13 cellular contexts compared by ENCODE assay signal in genomic region chr3:197183582-197183981, GRCh38.
A peak's percentile ranks its signal among the peaks of the same experiment; 100 is the strongest.
DNase-seq lines count a peak whose midpoint lies in the region; ATAC-seq and TF ChIP-seq lines count a peak whose summit lies in the region.
"Had no signal": no experiment of that assay in that cellular context is flagged by ENCODE, and none has a peak within 500 bp of the region (broad histone marks: within the 10 kb centered on the region; RNA-seq: fewer than 3 reads in every experiment).

No MANE protein-coding gene starts in this region.

- no peak overlapping the region for H3T11ph ChIP-seq in H9 (ENCODE audit: low read length)

- H2BK120ac ChIP-seq in H9 (ENCODE audit: low read depth, low read length, poor library complexity, severe bottlenecking) = no peak overlapping the region

- H3K27ac Mint-ChIP-seq in H9 = peak overlapping the region; percentile 1 to 81 (median 22); a peak in 3 of 7 replicates
- H3K27ac Mint-ChIP-seq: activated naive CD4-positive, alpha-beta T cell treated with anti-CD3 and anti-CD28 coated beads, Interleukin-2, amount 10 ng/mL, durations not matched to agents 7 days and 5 days had no signal

- ATAC-seq in mucosa of descending colon = no peak

- H3K4me3 Mint-ChIP-seq in H9 = no peak overlapping the region
- H3K4me3 Mint-ChIP-seq: activated naive CD4-positive, alpha-beta T cell treated with anti-CD3 and anti-CD28 coated beads, Interleukin-2, amount 10 ng/mL, durations not matched to agents 7 days and 5 days had no signal

- H4K8ac ChIP-seq in H9 (replicated peaks; ENCODE audit: insufficient read length, low read depth, low read length) = no peak overlapping the region

- H3K4me3 ChIP-seq in WERI-Rb-1 (ENCODE audit: low read depth, low read length) (no peak overlapping the region), spleen (no peak overlapping the region), esophagus muscularis mucosa (no peak overlapping the region), mucosa of descending colon (no peak overlapping the region)
- H3K4me3 ChIP-seq: suprapubic skin had no signal

- DNase-seq in H9 = peak; percentile 31
- peak; percentile 98 for DNase-seq in NCI-H2107 treated with DMSO at 0.1 percent for 48 hours (lab: John Stamatoyannopoulos, UW; ENCODE audit: unreplicated experiment)
- DNase-seq in anterior cingulate cortex (lab: John Stamatoyannopoulos, UW) = peak in 33 of 58 donors; percentile 5 to 61 (median 18)
- peak; percentile 38 for DNase-seq in pons (ENCODE audit: low spot score)
- no peak for DNase-seq in WERI-Rb-1
- DNase-seq in spleen = no peak
- DNase-seq in esophagus muscularis mucosa (ENCODE audit: extremely low spot score) = no peak
- DNase-seq in mucosa of descending colon = no peak
- DNase-seq: activated naive CD4-positive, alpha-beta T cell treated with anti-CD3 and anti-CD28 coated beads, Interleukin-2, amount 10 ng/mL, durations not matched to agents 7 days and 5 days; IMR-90; NCI-H2029 treated with DMSO at 0.1 percent for 48 hours; SHP77 had no signal

- peaks cover 6% of the 10 kb centered on the region for H3K79me1 ChIP-seq in H9 (ENCODE audit: insufficient read depth, low read depth, low read length, poor library complexity, severe bottlenecking)

- H2BK12ac ChIP-seq in H9 (ENCODE audit: insufficient read length, low read depth, low read length) = no peak overlapping the region

- no peak for TF ChIP-seq POLR2A in spleen (IDR thresholded peaks at IDR 0.05)
- TF ChIP-seq POLR2A in esophagus muscularis mucosa (IDR thresholded peaks at IDR 0.05; ENCODE audit: low read depth) = no peak

- H3K36me3 Mint-ChIP-seq in H9 (ENCODE audit: insufficient read depth in 1 of 3, low read depth in 3 of 3) = no peaks in the 10 kb centered on the region

- no peak overlapping the region for H2BK15ac ChIP-seq in H9 (ENCODE audit: low read depth, low read length)

- no peaks in the 10 kb centered on the region for H3K27me3 ChIP-seq in H9 (ENCODE audit: insufficient read depth, low read length)
- H3K27me3 ChIP-seq in WERI-Rb-1 (ENCODE audit: insufficient read depth, low read depth, severe bottlenecking) = no peaks in the 10 kb centered on the region
- no peaks in the 10 kb centered on the region for H3K27me3 ChIP-seq in spleen (replicated peaks in 1 of 7)
- H3K27me3 ChIP-seq in esophagus muscularis mucosa = no peaks in the 10 kb centered on the region
- H3K27me3 ChIP-seq: suprapubic skin had no signal

- no peak overlapping the region for H3K14ac ChIP-seq in H9 (ENCODE audit: insufficient read depth, low read length)

- no peak overlapping the region for H2BK5ac ChIP-seq in H9 (ENCODE audit: insufficient read length, low read length)

- no peak for TF ChIP-seq EP300 in esophagus muscularis mucosa (IDR thresholded peaks at IDR 0.05)

- H3K18ac ChIP-seq in H9 (ENCODE audit: insufficient read length, low read depth, low read length) = no peak overlapping the region

- no peak overlapping the region for H2BK20ac ChIP-seq in H9 (ENCODE audit: low read depth, low read length, poor library complexity, severe bottlenecking)

- H3K27ac ChIP-seq in H9 (ENCODE audit: insufficient read length, low read depth, low read length) (no peak overlapping the region), WERI-Rb-1 (no peak overlapping the region), spleen (no peak overlapping the region), esophagus muscularis mucosa (replicated peaks in 1 of 4) (no peak overlapping the region)
- H3K27ac ChIP-seq: suprapubic skin had no signal

- H3K56ac ChIP-seq in H9 (ENCODE audit: insufficient read length, low read depth, low read length) = no peak overlapping the region

- no CpG with 5 or more reads among the region's 9 CpGs for WGBS in H9 (ENCODE audit: extremely low coverage, insufficient read length, low lambda C conversion rate)
- 92 to 97% (median 93%) methylated on average over 9 of the region's 9 CpGs for WGBS in spleen, 5 donors
- 79% methylated on average over 9 of the region's 9 CpGs for WGBS in esophagus muscularis mucosa

- H3K23ac ChIP-seq in H9 (ENCODE audit: insufficient read length, low read depth, low read length) = no peak overlapping the region

- H3K4ac ChIP-seq in H9 (ENCODE audit: low read depth, low read length) = no peak overlapping the region

- peaks cover 22 to 23% of the 10 kb centered on the region in 2 experiments for H3K4me1 Mint-ChIP-seq in H9
- H3K4me1 Mint-ChIP-seq: activated naive CD4-positive, alpha-beta T cell treated with anti-CD3 and anti-CD28 coated beads, Interleukin-2, amount 10 ng/mL, durations not matched to agents 7 days and 5 days had no signal

- no peak overlapping the region for H2AFZ ChIP-seq in H9 (ENCODE audit: low read length)

- no peak overlapping the region for H2AK5ac ChIP-seq in H9 (ENCODE audit: insufficient read length, low read length)

- no peaks in the 10 kb centered on the region for H3K23me2 ChIP-seq in H9 (ENCODE audit: insufficient read length, low read depth, low read length, poor library complexity, severe bottlenecking)

- H3K9me3 Mint-ChIP-seq in H9 = no peaks in the 10 kb centered on the region
- H3K9me3 Mint-ChIP-seq: activated naive CD4-positive, alpha-beta T cell treated with anti-CD3 and anti-CD28 coated beads, Interleukin-2, amount 10 ng/mL, durations not matched to agents 7 days and 5 days had no signal

- H3K36me3 ChIP-seq in WERI-Rb-1 (no peaks in the 10 kb centered on the region), spleen (peaks cover 0 to 5% (median 0%) of the 10 kb centered on the region in 6 donors), esophagus muscularis mucosa (no peaks in the 10 kb centered on the region), mucosa of descending colon (ENCODE audit: low read depth) (no peaks in the 10 kb centered on the region)

- 0 out of 2 replicates have a peak, but pooled peaks cover 3% of the 10 kb centered on the region for H3K79me2 ChIP-seq in H9 (ENCODE audit: insufficient read depth, low read length)

- no peak overlapping the region for H3K9ac ChIP-seq in H9 (ENCODE audit: extremely low read depth, insufficient read length, low read length)

- H3K4me1 ChIP-seq in H9 (ENCODE audit: insufficient read depth, low read length) = no peaks in the 10 kb centered on the region
- peaks cover 0 to 32% (median 3%) of the 10 kb centered on the region in 6 donors for H3K4me1 ChIP-seq in spleen
- peaks cover 0 to 5% (median 0%) of the 10 kb centered on the region in 4 donors for H3K4me1 ChIP-seq in esophagus muscularis mucosa
- H3K4me1 ChIP-seq in mucosa of descending colon (ENCODE audit: low read depth) = no peaks in the 10 kb centered on the region
- H3K4me1 ChIP-seq: suprapubic skin had no signal

- no peak overlapping the region for H4K5ac ChIP-seq in H9 (ENCODE audit: insufficient read length, low read depth, low read length)

- H3K9me3 ChIP-seq in H9 (ENCODE audit: control insufficient read depth, low read depth, low read length) = no peaks in the 10 kb centered on the region
- H3K9me3 ChIP-seq in WERI-Rb-1 (ENCODE audit: severe bottlenecking) = no peaks in the 10 kb centered on the region
- H3K9me3 ChIP-seq in spleen = no peaks in the 10 kb centered on the region
- no peaks in the 10 kb centered on the region for H3K9me3 ChIP-seq in esophagus muscularis mucosa
- H3K9me3 ChIP-seq in mucosa of descending colon = no peaks in the 10 kb centered on the region
- H3K9me3 ChIP-seq: suprapubic skin had no signal

- no peak overlapping the region for H4K91ac ChIP-seq in H9 (ENCODE audit: insufficient read length, low read depth, low read length)

- intact Hi-C loops in spleen (cut with DNase I; ENCODE audit: low total_unique reads) (loop anchor here (10.0 kb wide), 1 partner anchor 209 kb away; no protein-coding TSS in a partner anchor), esophagus muscularis mucosa (cut with DNase I) (loop anchor here (10.0 kb wide), 1 partner anchor 179 kb away; no protein-coding TSS in a partner anchor), mucosa of descending colon (cut with DNase I, micrococcal nuclease) (loop anchor here in 1 of 2 donors (10.0 kb wide), 1 partner anchor 179 kb away; no protein-coding TSS in a partner anchor)

- no peak overlapping the region for H3K4me2 ChIP-seq in H9 (ENCODE audit: insufficient read depth, insufficient read length, low read length)

- TF ChIP-seq CTCF in H9 (conservative IDR thresholded peaks at IDR 0.05) (no peak), WERI-Rb-1 (IDR thresholded peaks at IDR 0.05; ENCODE audit: low read depth, low read length) (no peak), spleen (IDR thresholded peaks at IDR 0.05 in 8 of 11, conservative IDR thresholded peaks at IDR 0.05 in 3 of 11) (no peak), esophagus muscularis mucosa (IDR thresholded peaks at IDR 0.05) (no peak), mucosa of descending colon (IDR thresholded peaks at IDR 0.05) (no peak)

- no peaks in the 10 kb centered on the region for H4K20me1 ChIP-seq in H9 (ENCODE audit: control insufficient read depth, insufficient read depth, insufficient read length)

- no peaks in the 10 kb centered on the region for H3K27me3 Mint-ChIP-seq in H9 (ENCODE audit: low read depth)
- H3K27me3 Mint-ChIP-seq: activated naive CD4-positive, alpha-beta T cell treated with anti-CD3 and anti-CD28 coated beads, Interleukin-2, amount 10 ng/mL, durations not matched to agents 7 days and 5 days had no signal

Comparison
In these comparisons a context has a peak if more than half of its experiments do, and no peak if none do; other contexts are left out.
1. DNase-seq: peak in H9 (single experiment), NCI-H2107 treated with DMSO at 0.1 percent for 48 hours (single experiment), anterior cingulate cortex (33 of 58) and pons (single experiment); none in WERI-Rb-1 (single experiment), spleen (single experiment), esophagus muscularis mucosa (single experiment) and mucosa of descending colon (0 of 3).